ENCODE assay signal across 10 cellular contexts in genomic region chr5:53430618-53431252, GRCh38. TPM values are rescaled to one million over a fixed set of nuclear protein-coding genes. Genes with fewer than 3 reads are reported as not detected.
A peak's percentile ranks its signal among the peaks of the same experiment; 100 is the strongest.
DNase-seq lines count a peak whose midpoint lies in the region; ATAC-seq and TF ChIP-seq lines count a peak whose summit lies in the region.
"Had no signal": no experiment of that assay in that cellular context is flagged by ENCODE, and none has a peak within 500 bp of the region (broad histone marks: within the 10 kb centered on the region; RNA-seq: fewer than 3 reads in every experiment).

No MANE protein-coding gene starts in this region.

- peak overlapping the region; percentile 88 for H2AFZ ChIP-seq in ACC112 (ENCODE audit: low read length, unreplicated experiment)

- peaks cover 20% of the 10 kb centered on the region for H3K4me1 ChIP-seq in ACC112 (ENCODE audit: control insufficient read depth, insufficient read depth, low read length, unreplicated experiment)

- no peaks in the 10 kb centered on the region for H3K36me3 Mint-ChIP-seq in activated naive CD4-positive, alpha-beta T cell treated with anti-CD3 and anti-CD28 coated beads for 36 hours (ENCODE audit: low read depth)
- H3K36me3 Mint-ChIP-seq: stimulated activated naive B cell treated with anti-CD40 and anti-IgM and Interleukin-4, amounts not matched to agents 10 μg/mL and 1 μg/mL and 100 μg/mL, for 72 hours had no signal

- peak overlapping the region; percentile 47 for H3K27ac ChIP-seq in ACC112 (ENCODE audit: low read depth, low read length)

- H3K4me3 ChIP-seq in ACC112 (ENCODE audit: low read depth, low read length) (no peak overlapping the region), HFF-Myc (replicated peaks; ENCODE audit: low read depth, low read length) (no peak overlapping the region)

- H3K27me3 ChIP-seq in ACC112 (ENCODE audit: insufficient read depth, low read length): no peaks in the 10 kb centered on the region

- H3K36me3 ChIP-seq in ACC112 (ENCODE audit: insufficient read depth, low read length): no peaks in the 10 kb centered on the region

- intact Hi-C loops in posterior cingulate gyrus (cut with DNase I): no loop called here
- intact Hi-C loops in activated naive CD4-positive, alpha-beta T cell treated with anti-CD3 and anti-CD28 coated beads for 36 hours (cut with micrococcal nuclease): loop anchor here (10.0 kb wide), 1 partner anchor 256 kb away; no protein-coding TSS in a partner anchor

- CTCF ChIA-PET in activated naive CD4-positive, alpha-beta T cell treated with anti-CD3 and anti-CD28 coated beads for 36 hours (lab: Charles Lee): no interaction called here

- no peak overlapping the region for H3K27ac Mint-ChIP-seq in activated naive CD4-positive, alpha-beta T cell treated with anti-CD3 and anti-CD28 coated beads for 36 hours
- H3K27ac Mint-ChIP-seq: stimulated activated naive B cell treated with anti-CD40 and anti-IgM and Interleukin-4, amounts not matched to agents 10 μg/mL and 1 μg/mL and 100 μg/mL, for 72 hours had no signal

- ATAC-seq in GM21515 (IDR thresholded peaks at IDR 0.05; ENCODE audit: unreplicated experiment): no peak
- ATAC-seq in HG02884 (IDR thresholded peaks at IDR 0.05; ENCODE audit: unreplicated experiment): no peak

- DNase-seq in HFF-Myc (ENCODE audit: extremely low read depth, low read depth) (no peak), amniotic epithelial cell (ENCODE audit: low read depth) (peak; percentile 59), iPS-NIHi7 (ENCODE audit: extremely low spot score) (peak; percentile 20), posterior cingulate gyrus (no peak)
- DNase-seq in activated naive CD4-positive, alpha-beta T cell treated with anti-CD3 and anti-CD28 coated beads for 36 hours: no peak
- DNase-seq: stimulated activated naive B cell treated with anti-CD40 and anti-IgM and Interleukin-4, amounts not matched to agents 10 μg/mL and 1 μg/mL and 100 μg/mL, for 72 hours; T-helper 1 cell had no signal

- peaks cover 11% of the 10 kb centered on the region for H3K27me3 Mint-ChIP-seq in activated naive CD4-positive, alpha-beta T cell treated with anti-CD3 and anti-CD28 coated beads for 36 hours (ENCODE audit: low read depth)

- peak; percentile 52 for TF ChIP-seq CTCF in HFF-Myc (IDR thresholded peaks at IDR 0.05; ENCODE audit: low read depth, low read length, missing control alignments)

- H3K79me2 ChIP-seq in ACC112 (ENCODE audit: control insufficient read depth, insufficient read depth, low read length, unreplicated experiment): no peaks in the 10 kb centered on the region

- H3K4me1 Mint-ChIP-seq in activated naive CD4-positive, alpha-beta T cell treated with anti-CD3 and anti-CD28 coated beads for 36 hours (ENCODE audit: low read depth): no peaks in the 10 kb centered on the region
- H3K4me1 Mint-ChIP-seq: stimulated activated naive B cell treated with anti-CD40 and anti-IgM and Interleukin-4, amounts not matched to agents 10 μg/mL and 1 μg/mL and 100 μg/mL, for 72 hours had no signal

- no peak overlapping the region for H3K4me3 Mint-ChIP-seq in activated naive CD4-positive, alpha-beta T cell treated with anti-CD3 and anti-CD28 coated beads for 36 hours
- H3K4me3 Mint-ChIP-seq: stimulated activated naive B cell treated with anti-CD40 and anti-IgM and Interleukin-4, amounts not matched to agents 10 μg/mL and 1 μg/mL and 100 μg/mL, for 72 hours had no signal

- no peaks in the 10 kb centered on the region for H3K9me3 Mint-ChIP-seq in activated naive CD4-positive, alpha-beta T cell treated with anti-CD3 and anti-CD28 coated beads for 36 hours
- H3K9me3 Mint-ChIP-seq: stimulated activated naive B cell treated with anti-CD40 and anti-IgM and Interleukin-4, amounts not matched to agents 10 μg/mL and 1 μg/mL and 100 μg/mL, for 72 hours had no signal

RNA-seq across cellular contexts. Expression of gene FST, which starts 49.7 kb away (rescaled TPM):
- total RNA-seq in activated naive CD4-positive, alpha-beta T cell treated with anti-CD3 and anti-CD28 coated beads for 36 hours: under 1 TPM in 1 of 2 experiments, not detected in 1; 0.36 TPM

Comparison
In these comparisons a context has a peak if more than half of its experiments do, and no peak if none do; other contexts are left out.
1. DNase-seq: peak in amniotic epithelial cell (single experiment) and iPS-NIHi7 (single experiment); none in HFF-Myc (single experiment), posterior cingulate gyrus (0 of 10) and activated naive CD4-positive, alpha-beta T cell treated with anti-CD3 and anti-CD28 coated beads for 36 hours (single experiment).